Comparison of ENCODE assay signal across 29 cellular contexts in genomic region chr6:159360306-159360705, GRCh38.
DNase-seq lines count a peak whose midpoint lies in the region; ATAC-seq and TF ChIP-seq lines count a peak whose summit lies in the region.
"Had no signal": no experiment of that assay in that cellular context is flagged by ENCODE, and none has a peak within 500 bp of the region (broad histone marks: within the 10 kb centered on the region; RNA-seq: fewer than 3 reads in every experiment).

No MANE protein-coding gene starts in this region.

- H3K27ac ChIP-seq in right atrium auricular region = no peak overlapping the region
- H3K27ac ChIP-seq in PC-9 = no peak overlapping the region
- H3K27ac ChIP-seq in effector memory CD4-positive, alpha-beta T cell (ENCODE audit: insufficient read depth, low read length, poor library complexity, severe bottlenecking) = no peak overlapping the region
- H3K27ac ChIP-seq: BLaER1, brain microvascular endothelial cell, foreskin keratinocyte, prostate gland, thyroid gland had no signal

- no peak overlapping the region for H3K4me3 Mint-ChIP-seq in activated naive CD4-positive, alpha-beta T cell treated with anti-CD3 and anti-CD28 coated beads, Interleukin-2, amount 10 ng/mL, durations not matched to agents 7 days and 5 days
- H3K4me3 Mint-ChIP-seq: activated CD4-positive, alpha-beta T cell treated with anti-CD3 and anti-CD28 coated beads, Interleukin-2, amount 10 ng/mL, durations not matched to agents 24 days and 14 days; naive B cell; stimulated activated naive CD8-positive, alpha-beta T cell treated with anti-CD3 and anti-CD28 coated beads, Interleukin-15, Interleukin-2, amounts not matched to agents 100 ng/mL and 50 ng/mL, for 24 hours had no signal

- H3K9me3 Mint-ChIP-seq in activated naive CD4-positive, alpha-beta T cell treated with anti-CD3 and anti-CD28 coated beads, Interleukin-2, amount 10 ng/mL, durations not matched to agents 7 days and 5 days = no peaks in the 10 kb centered on the region
- H3K9me3 Mint-ChIP-seq: activated CD4-positive, alpha-beta T cell treated with anti-CD3 and anti-CD28 coated beads, Interleukin-2, amount 10 ng/mL, durations not matched to agents 24 days and 14 days; stimulated activated naive CD8-positive, alpha-beta T cell treated with anti-CD3 and anti-CD28 coated beads, Interleukin-15, Interleukin-2, amounts not matched to agents 100 ng/mL and 50 ng/mL, for 24 hours had no signal

- H3K27me3 Mint-ChIP-seq in activated naive CD4-positive, alpha-beta T cell treated with anti-CD3 and anti-CD28 coated beads, Interleukin-2, amount 10 ng/mL, durations not matched to agents 7 days and 5 days = no peaks in the 10 kb centered on the region

- H3K4me3 ChIP-seq in right atrium auricular region = no peak overlapping the region
- no peak overlapping the region for H3K4me3 ChIP-seq in PC-9
- H3K4me3 ChIP-seq in effector memory CD4-positive, alpha-beta T cell (ENCODE audit: insufficient read depth, low read depth, low read length, poor library complexity, severe bottlenecking) = no peak overlapping the region
- H3K4me3 ChIP-seq: BLaER1, GM12878, prostate gland, thyroid gland had no signal

- DNase-seq in left ventricle myocardium superior (no peak), right atrium auricular region (ENCODE audit: low spot score) (no peak), RPMI7951 (ENCODE audit: low read depth) (peak; percentile 53), middle frontal gyrus (ENCODE audit: extremely low spot score, low spot score) (peak; percentile 16), PC-9 (no peak)
- DNase-seq in activated naive CD4-positive, alpha-beta T cell treated with anti-CD3 and anti-CD28 coated beads, Interleukin-2, amount 10 ng/mL, durations not matched to agents 7 days and 5 days = no peak
- no peak for DNase-seq in effector memory CD4-positive, alpha-beta T cell
- DNase-seq: activated CD4-positive, alpha-beta T cell treated with anti-CD3 and anti-CD28 coated beads, Interleukin-2, amount 10 ng/mL, durations not matched to agents 24 days and 14 days; activated naive CD4-positive, alpha-beta T cell treated with Interleukin-2 at 50 U/mL for 16 hours; brain microvascular endothelial cell; DMS79 treated with DMSO at 0.1 percent for 48 hours; effector CD4-positive, alpha-beta T cell; foreskin keratinocyte; mesendoderm; naive B cell; NCI-H1092 treated with DMSO at 0.1 percent for 48 hours; NCI-H1930; NCI-H524 treated with DMSO at 0.1 percent for 48 hours; nucleus accumbens; SIG-M5; stimulated activated CD4-positive, alpha-beta T cell treated with anti-CD3 and anti-CD28 coated beads, Interleukin-15, amount 100 ng/mL, for 24 hours; SW 1271; T1000; thyroid gland had no signal

- H3K4me1 Mint-ChIP-seq in activated naive CD4-positive, alpha-beta T cell treated with anti-CD3 and anti-CD28 coated beads, Interleukin-2, amount 10 ng/mL, durations not matched to agents 7 days and 5 days = no peaks in the 10 kb centered on the region
- H3K4me1 Mint-ChIP-seq: activated CD4-positive, alpha-beta T cell treated with anti-CD3 and anti-CD28 coated beads, Interleukin-2, amount 10 ng/mL, durations not matched to agents 24 days and 14 days; naive B cell had no signal

- no peaks in the 10 kb centered on the region for H3K36me3 ChIP-seq in right atrium auricular region
- no peaks in the 10 kb centered on the region for H3K36me3 ChIP-seq in PC-9 (ENCODE audit: low read depth)
- H3K36me3 ChIP-seq in effector memory CD4-positive, alpha-beta T cell (ENCODE audit: control insufficient read depth, insufficient read depth, low read length) = no peaks in the 10 kb centered on the region
- H3K36me3 ChIP-seq: BLaER1, brain microvascular endothelial cell, prostate gland, thyroid gland had no signal

- H3K9me2 ChIP-seq in PC-9 (ENCODE audit: insufficient read depth) = no peaks in the 10 kb centered on the region

- H3K4me1 ChIP-seq in right atrium auricular region (no peaks in the 10 kb centered on the region), PC-9 (replicated peaks; ENCODE audit: insufficient read depth) (no peaks in the 10 kb centered on the region)
- no peaks in the 10 kb centered on the region for H3K4me1 ChIP-seq in effector memory CD4-positive, alpha-beta T cell (ENCODE audit: control insufficient read depth, insufficient read depth, low read length, poor library complexity, severe bottlenecking)
- H3K4me1 ChIP-seq: BLaER1, foreskin keratinocyte, prostate gland, thyroid gland had no signal

- no peaks in the 10 kb centered on the region for H3K9me3 ChIP-seq in right atrium auricular region
- H3K9me3 ChIP-seq in PC-9 (ENCODE audit: insufficient read depth, low read depth) = no peaks in the 10 kb centered on the region
- H3K9me3 ChIP-seq in effector memory CD4-positive, alpha-beta T cell (ENCODE audit: control insufficient read depth, low read length) = no peaks in the 10 kb centered on the region
- H3K9me3 ChIP-seq: BLaER1, prostate gland, thyroid gland had no signal

- H3K36me3 Mint-ChIP-seq in activated naive CD4-positive, alpha-beta T cell treated with anti-CD3 and anti-CD28 coated beads, Interleukin-2, amount 10 ng/mL, durations not matched to agents 7 days and 5 days = no peaks in the 10 kb centered on the region
- H3K36me3 Mint-ChIP-seq: naive B cell had no signal

- no peaks in the 10 kb centered on the region for H3K79me2 ChIP-seq in PC-9 (ENCODE audit: low read depth)

- no peaks in the 10 kb centered on the region for H3F3A ChIP-seq in PC-9 (ENCODE audit: insufficient read depth, low read depth)

- no peaks in the 10 kb centered on the region for H4K20me1 ChIP-seq in PC-9 (ENCODE audit: insufficient read depth)
- H4K20me1 ChIP-seq: BLaER1 had no signal

- CTCF ChIA-PET in activated naive CD4-positive, alpha-beta T cell treated with anti-CD3 and anti-CD28 coated beads, Interleukin-2, amount 10 ng/mL, durations not matched to agents 7 days and 5 days (lab: Charles Lee) = no interaction called here
- CTCF ChIA-PET in PC-9 (lab: Charles Lee) = no interaction called here

- H2AFZ ChIP-seq in PC-9 = no peak overlapping the region

- TF ChIP-seq CTCF in right atrium auricular region (IDR thresholded peaks at IDR 0.05) (no peak), PC-9 (conservative IDR thresholded peaks at IDR 0.05) (no peak)

- intact Hi-C loops in left ventricle myocardium superior (cut with micrococcal nuclease) = no loop called here
- intact Hi-C loops in PC-9 (cut with micrococcal nuclease; ENCODE audit: unreplicated experiment) = no loop called here

- ATAC-seq in left ventricle myocardium superior (peak; percentile 45), GM19324 (IDR thresholded peaks at IDR 0.05; ENCODE audit: low FRiP score, unreplicated experiment) (no peak)
- ATAC-seq: foreskin keratinocyte, GM12878 had no signal

- no TSS peak for BruUV-seq in PC-9 (replicated peaks; lab: Mats Ljungman, UMichigan)

- no peak overlapping the region for H3K4me2 ChIP-seq in PC-9
- H3K4me2 ChIP-seq: BLaER1 had no signal

- POLR2A ChIA-PET in PC-9 (lab: Charles Lee; ENCODE audit: unreplicated experiment) = no interaction called here

- H3K27me3 ChIP-seq in right atrium auricular region (no peaks in the 10 kb centered on the region), PC-9 (ENCODE audit: insufficient read depth, low read depth) (peaks cover 10% of the 10 kb centered on the region; the same call in 1 of the 2 replicates)
- no peaks in the 10 kb centered on the region for H3K27me3 ChIP-seq in effector memory CD4-positive, alpha-beta T cell (replicated peaks; ENCODE audit: control insufficient read depth, insufficient read depth, low read length, poor library complexity, severe bottlenecking)
- H3K27me3 ChIP-seq: BLaER1, brain microvascular endothelial cell, thyroid gland had no signal

- no peak overlapping the region for H3K27ac Mint-ChIP-seq in activated naive CD4-positive, alpha-beta T cell treated with anti-CD3 and anti-CD28 coated beads, Interleukin-2, amount 10 ng/mL, durations not matched to agents 7 days and 5 days
- H3K27ac Mint-ChIP-seq: activated CD4-positive, alpha-beta T cell treated with anti-CD3 and anti-CD28 coated beads, Interleukin-2, amount 10 ng/mL, durations not matched to agents 24 days and 14 days; stimulated activated naive CD8-positive, alpha-beta T cell treated with anti-CD3 and anti-CD28 coated beads, Interleukin-15, Interleukin-2, amounts not matched to agents 100 ng/mL and 50 ng/mL, for 24 hours had no signal

Comparison
In these comparisons a context has a peak if more than half of its experiments do, and no peak if none do; other contexts are left out.
1. DNase-seq: peak in RPMI7951 (single experiment) and middle frontal gyrus (single experiment); none in left ventricle myocardium superior (single experiment), right atrium auricular region (single experiment), activated naive CD4-positive, alpha-beta T cell treated with anti-CD3 and anti-CD28 coated beads, Interleukin-2, amount 10 ng/mL, durations not matched to agents 7 days and 5 days (single experiment), PC-9 (0 of 2) and effector memory CD4-positive, alpha-beta T cell (0 of 3).